17 cellular contexts compared by ENCODE assay signal in the genomic region with DNA sequence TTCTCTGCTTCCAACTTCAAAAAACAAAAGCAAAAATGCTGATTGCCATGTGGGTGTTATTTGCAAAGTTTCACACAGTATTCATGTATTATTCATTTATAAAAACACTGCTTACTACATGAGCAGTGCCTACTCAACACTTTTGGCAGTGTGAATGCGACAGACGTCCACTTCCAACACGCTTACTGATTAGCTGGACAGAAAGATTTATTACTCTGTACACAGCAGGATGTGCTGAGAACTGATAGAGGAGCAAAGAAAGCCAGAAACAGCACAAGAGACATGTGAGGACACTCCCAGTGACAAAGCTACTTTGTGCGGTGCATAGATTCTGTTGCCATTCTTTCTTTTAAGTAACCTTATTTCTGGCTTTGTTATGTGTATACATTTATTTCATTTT.
"Had no signal": no experiment of that assay in that cellular context is flagged by ENCODE, and none has a peak within 500 bp of the region (broad histone marks: within the 10 kb centered on the region; RNA-seq: fewer than 3 reads in every experiment).

No MANE protein-coding gene starts in this region.

- H3K4me1 ChIP-seq: esophagus muscularis mucosa, foreskin keratinocyte, right lobe of liver, thyroid gland, upper lobe of left lung, vagina had no signal

- H3K27ac ChIP-seq: esophagus muscularis mucosa, foreskin keratinocyte, right lobe of liver, thyroid gland, upper lobe of left lung, vagina had no signal

- H3K9me3 ChIP-seq: esophagus muscularis mucosa, mucosa of descending colon, right lobe of liver, thyroid gland, upper lobe of left lung, vagina had no signal

- H3K36me3 ChIP-seq: esophagus muscularis mucosa, right lobe of liver, thyroid gland, upper lobe of left lung, vagina had no signal

- H3K27me3 ChIP-seq: esophagus muscularis mucosa, foreskin keratinocyte, right lobe of liver, thyroid gland, upper lobe of left lung, vagina had no signal

- DNase-seq: activated CD4-positive, alpha-beta T cell treated with anti-CD3 and anti-CD28 coated beads for 1 hour; activated CD4-positive, alpha-beta T cell treated with anti-CD3 and anti-CD28 coated beads, Interleukin-2, amount 10 ng/mL, durations not matched to agents 7 days and 5 days; activated CD8-positive, alpha-beta T cell treated with anti-CD3 and anti-CD28 coated beads for 36 hours; activated naive CD8-positive, alpha-beta T cell treated with anti-CD3 and anti-CD28 coated beads, Interleukin-2, amount 50 U/mL, for 24 hours; activated T-cell treated with anti-CD3 and anti-CD28 coated beads, Interleukin-2, amount 50 U/mL, for 48 hours; caudate nucleus; foreskin keratinocyte; left ventricle myocardium superior; mucosa of descending colon; right lobe of liver; stimulated activated CD4-positive, alpha-beta T cell treated with anti-CD3 and anti-CD28 coated beads, Interleukin-4, amount 100 ng/mL, for 24 hours; T-helper 17 cell; T1000; thyroid gland; upper lobe of left lung had no signal

- H3K4me3 ChIP-seq: esophagus muscularis mucosa, mucosa of descending colon, right lobe of liver, thyroid gland, upper lobe of left lung, vagina had no signal
